In the genomic region with DNA sequence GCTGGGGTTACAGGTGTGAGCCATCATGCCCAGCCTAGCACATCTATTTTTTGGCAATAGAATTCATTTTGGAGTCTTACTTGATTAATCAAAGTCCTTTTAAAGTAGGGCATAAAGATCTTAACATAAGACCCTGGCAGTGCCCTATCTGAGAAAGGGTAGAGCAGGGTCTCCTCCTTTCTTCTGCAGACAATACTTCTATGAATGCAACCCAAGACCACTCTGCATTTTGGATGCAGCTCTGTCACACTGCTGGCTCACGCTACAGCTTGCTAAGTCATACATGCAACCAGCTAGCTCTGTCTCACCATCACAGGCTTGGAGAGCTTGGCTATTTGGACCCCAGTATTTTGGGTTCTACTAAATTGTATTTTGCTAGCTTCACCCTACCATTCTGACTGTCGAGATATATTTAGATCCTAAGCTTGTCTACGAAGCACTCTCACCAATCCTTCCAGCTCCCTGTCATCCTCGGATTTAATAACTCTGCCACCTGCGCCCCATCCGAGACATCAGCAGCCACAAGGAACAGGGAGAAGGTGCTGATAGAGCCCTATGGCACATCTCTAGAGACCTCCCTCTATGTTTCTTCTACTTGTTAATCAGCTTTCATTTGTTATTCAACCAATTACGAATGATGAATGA, we compare ENCODE assay signal across 29 cellular contexts. TPM values are rescaled to one million over a fixed set of nuclear protein-coding genes. Genes with fewer than 3 reads are reported as not detected.
"Had no signal": no experiment of that assay in that cellular context is flagged by ENCODE, and none has a peak within 500 bp of the region (broad histone marks: within the 10 kb centered on the region; RNA-seq: fewer than 3 reads in every experiment).

No MANE protein-coding gene starts in this region.

- H3K36me3 Mint-ChIP-seq: activated naive CD4-positive, alpha-beta T cell treated with anti-CD3 and anti-CD28 coated beads, Interleukin-2, amount 10 ng/mL, durations not matched to agents 7 days and 5 days; activated naive CD8-positive, alpha-beta T cell treated with anti-CD3 and anti-CD28 coated beads for 36 hours; IgD-negative memory B cell; T-cell had no signal

- H3K27ac ChIP-seq: Peyer's patch, SJSA1 had no signal

- H3K9me3 Mint-ChIP-seq: activated B cell treated with CpG ODN at 0.5 μM for 24 hours; activated CD4-positive, alpha-beta T cell treated with anti-CD3 and anti-CD28 coated beads, Interleukin-2, amount 10 ng/mL, durations not matched to agents 24 days and 14 days; activated CD8-positive, alpha-beta T cell treated with anti-CD3 and anti-CD28 coated beads for 36 hours; activated naive CD4-positive, alpha-beta T cell treated with anti-CD3 and anti-CD28 coated beads, Interleukin-2, amount 10 ng/mL, durations not matched to agents 7 days and 5 days; activated naive CD8-positive, alpha-beta T cell treated with anti-CD3 and anti-CD28 coated beads for 36 hours; activated T-cell treated with anti-CD3 and anti-CD28 coated beads, Interleukin-2, amount 50 U/mL, for 72 hours; activated T-helper 2 cell treated with anti-CD3 and anti-CD28 coated beads, Interferon-gamma antibody, Interleukin-2, Interleukin-4, amounts not matched to agents 10 μg/mL and 5 μg/mL and 100 μg/mL, durations not matched to agents 14 hours and 24 hours and 36 hours; T-cell had no signal

- H3K36me3 ChIP-seq: Peyer's patch, SJSA1 had no signal

- H3K4me1 Mint-ChIP-seq: activated B cell treated with CpG ODN at 0.5 μM for 24 hours; activated CD4-positive, alpha-beta T cell treated with anti-CD3 and anti-CD28 coated beads, Interleukin-2, amount 10 ng/mL, durations not matched to agents 24 days and 14 days; activated naive CD4-positive, alpha-beta T cell treated with anti-CD3 and anti-CD28 coated beads, Interleukin-2, amount 10 ng/mL, durations not matched to agents 7 days and 5 days; activated naive CD8-positive, alpha-beta T cell treated with anti-CD3 and anti-CD28 coated beads for 36 hours; IgD-negative memory B cell; T-cell had no signal

- DNase-seq: activated B cell treated with CpG ODN at 0.5 μM for 24 hours; activated CD4-positive, alpha-beta T cell treated with anti-CD3 and anti-CD28 coated beads for 1 hour; activated CD4-positive, alpha-beta T cell treated with anti-CD3 and anti-CD28 coated beads, Interleukin-2, amount 10 ng/mL, durations not matched to agents 24 days and 14 days; activated CD8-positive, alpha-beta memory T cell treated with anti-CD3 and anti-CD28 coated beads, Interleukin-2, amount 50 U/mL, for 4 hours; activated CD8-positive, alpha-beta T cell treated with anti-CD3 and anti-CD28 coated beads for 36 hours; activated gamma-delta T cell treated with Interleukin-2 at 50 U/mL for 16 hours; activated naive CD4-positive, alpha-beta T cell treated with anti-CD3 and anti-CD28 coated beads, Interleukin-2, amount 10 ng/mL, durations not matched to agents 7 days and 5 days; activated naive CD8-positive, alpha-beta T cell treated with anti-CD3 and anti-CD28 coated beads for 36 hours; activated T-cell treated with anti-CD3 and anti-CD28 coated beads, Interleukin-2, amount 50 U/mL, for 72 hours; KG1; NCI-H1092; NCI-H1417; NCI-H1930; NCI-H2171; NCI-H226; NCI-H526; NCI-H774; NK-92 treated with Interleukin-12 subunit alpha and Interleukin-12 subunit beta, amount 100 ng/mL, for 24 hours; Peyer's patch; SHP77; T-cell; T-helper 2 cell; T1000 had no signal

- H3K27ac Mint-ChIP-seq: activated B cell treated with CpG ODN at 0.5 μM for 24 hours; activated CD4-positive, alpha-beta T cell treated with anti-CD3 and anti-CD28 coated beads, Interleukin-2, amount 10 ng/mL, durations not matched to agents 24 days and 14 days; activated CD8-positive, alpha-beta T cell treated with anti-CD3 and anti-CD28 coated beads for 36 hours; activated naive CD4-positive, alpha-beta T cell treated with anti-CD3 and anti-CD28 coated beads, Interleukin-2, amount 10 ng/mL, durations not matched to agents 7 days and 5 days; activated naive CD8-positive, alpha-beta T cell treated with anti-CD3 and anti-CD28 coated beads for 36 hours; activated T-cell treated with anti-CD3 and anti-CD28 coated beads, Interleukin-2, amount 50 U/mL, for 72 hours; activated T-helper 2 cell treated with anti-CD3 and anti-CD28 coated beads, Interferon-gamma antibody, Interleukin-2, Interleukin-4, amounts not matched to agents 10 μg/mL and 5 μg/mL and 100 μg/mL, durations not matched to agents 14 hours and 24 hours and 36 hours; IgD-negative memory B cell; T-cell had no signal

- H3K4me3 Mint-ChIP-seq: activated B cell treated with CpG ODN at 0.5 μM for 24 hours; activated CD4-positive, alpha-beta T cell treated with anti-CD3 and anti-CD28 coated beads, Interleukin-2, amount 10 ng/mL, durations not matched to agents 24 days and 14 days; activated CD8-positive, alpha-beta T cell treated with anti-CD3 and anti-CD28 coated beads for 36 hours; activated naive CD4-positive, alpha-beta T cell treated with anti-CD3 and anti-CD28 coated beads, Interleukin-2, amount 10 ng/mL, durations not matched to agents 7 days and 5 days; activated naive CD8-positive, alpha-beta T cell treated with anti-CD3 and anti-CD28 coated beads for 36 hours; activated T-cell treated with anti-CD3 and anti-CD28 coated beads, Interleukin-2, amount 50 U/mL, for 72 hours; IgD-negative memory B cell; T-cell had no signal

- H3K4me1 ChIP-seq: Peyer's patch, SJSA1 had no signal

- H3K9me3 ChIP-seq: Peyer's patch, SJSA1 had no signal

- H3K4me3 ChIP-seq: Peyer's patch, SJSA1 had no signal

- H3K27me3 ChIP-seq: Peyer's patch had no signal

RNA-seq across cellular contexts. Expression of a gene that starts 45.1 kb away (rescaled TPM):
- total RNA-seq: activated CD4-positive, alpha-beta T cell treated with anti-CD3 and anti-CD28 coated beads, Interleukin-2, amount 10 ng/mL, durations not matched to agents 24 days and 14 days; activated CD8-positive, alpha-beta T cell treated with anti-CD3 and anti-CD28 coated beads for 36 hours; activated naive CD8-positive, alpha-beta T cell treated with anti-CD3 and anti-CD28 coated beads for 36 hours; activated T-helper 2 cell treated with anti-CD3 and anti-CD28 coated beads, Interferon-gamma antibody, Interleukin-2, Interleukin-4, amounts not matched to agents 10 μg/mL and 5 μg/mL and 100 μg/mL, durations not matched to agents 14 hours and 24 hours and 36 hours; cardiac septum; LHCN-M2; M059J; SJSA1; T-cell had no signal
- polyA plus RNA-seq: IgD-negative memory B cell had no signal
